ENCODE assay signal across 8 cellular contexts in the genomic region with DNA sequence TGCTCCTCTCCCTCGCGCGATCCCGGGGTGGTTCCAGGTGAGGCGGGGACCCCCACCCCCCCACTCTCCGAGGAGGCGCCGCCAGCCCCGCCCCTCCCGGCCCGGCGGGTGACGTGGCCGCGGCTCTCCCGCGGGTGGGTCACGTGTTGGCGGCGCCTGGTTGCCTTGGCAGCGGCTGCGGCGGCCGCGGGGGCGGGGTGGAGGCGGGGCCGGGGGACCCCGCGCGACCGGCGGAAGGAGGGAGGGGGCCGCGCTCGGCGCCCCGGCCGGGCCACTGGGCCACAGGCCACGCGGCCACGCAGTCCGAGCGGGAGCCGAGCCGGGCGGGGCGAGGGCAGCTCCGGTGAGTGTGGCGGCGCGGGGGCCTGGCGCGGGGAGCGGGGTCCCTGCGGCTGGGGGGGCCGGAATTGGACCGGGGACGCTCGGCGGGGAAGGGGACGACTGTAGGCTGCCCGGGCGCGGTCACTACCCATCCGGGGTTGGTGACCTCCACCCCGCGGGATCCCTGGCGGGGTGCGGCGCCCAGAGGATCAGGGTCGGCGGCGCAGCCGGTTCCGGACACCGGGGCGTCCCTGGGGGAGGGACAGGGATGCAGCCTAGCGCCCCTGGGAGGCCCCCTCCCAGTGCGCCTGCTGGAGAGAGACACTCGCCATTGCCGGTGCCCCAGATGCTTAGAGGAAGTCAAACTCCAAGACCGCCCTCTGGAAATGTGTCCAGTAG. TPM values are rescaled to one million over a fixed set of nuclear protein-coding genes. Genes with fewer than 3 reads are reported as not detected.
DNase-seq lines count a peak whose midpoint lies in the region; ATAC-seq and TF ChIP-seq lines count a peak whose summit lies in the region.

A gene (plus strand): TSS at position 257 of the 720 bp plus-strand sequence. CDS start 5,382 bp downstream, outside the sequence.

- peaks cover 0 to 14% of the 10 kb centered on the region in 2 donors for H3K4me1 ChIP-seq in lung (ENCODE audit: control insufficient read depth in 2 of 2, insufficient read depth in 2 of 2, low read length in 2 of 2)

- TF ChIP-seq CTCF in activated CD8-positive, alpha-beta T cell treated with anti-CD3 and anti-CD28 coated beads for 36 hours (IDR thresholded peaks at IDR 0.05), result no peak
- TF ChIP-seq CTCF in lung (IDR thresholded peaks at IDR 0.05; ENCODE audit: control extremely low read depth, extremely low read depth), result no peak

- intact Hi-C loops in activated CD8-positive, alpha-beta T cell treated with anti-CD3 and anti-CD28 coated beads for 36 hours (cut with micrococcal nuclease), result no loop called here

- H3K27ac Mint-ChIP-seq in activated CD8-positive, alpha-beta T cell treated with anti-CD3 and anti-CD28 coated beads for 36 hours, result peak within 1 kb of the TSS; percentile 95

- CTCF ChIA-PET in activated CD8-positive, alpha-beta T cell treated with anti-CD3 and anti-CD28 coated beads for 36 hours (lab: Charles Lee), result interaction anchor here (1.3 to 2.1 kb wide), 5 partner anchors 19 to 37 kb away, joined by 3 to 10 read pairs (median 8); a partner anchor contains a TSS

- H3K4me3 ChIP-seq in lung, result peak within 1 kb of the TSS; percentile 78

- no peaks in the 10 kb centered on the region for H3K9me3 Mint-ChIP-seq in activated CD8-positive, alpha-beta T cell treated with anti-CD3 and anti-CD28 coated beads for 36 hours

- 0% methylated on average over 38 to 83 of the region's 83 CpGs for WGBS in lung, 2 donors

- H3K36me3 ChIP-seq in lung (ENCODE audit: control insufficient read depth in 2 of 2, insufficient read depth in 2 of 2, low read length in 2 of 2), result no peaks in the 10 kb centered on the region

- H3K4me1 Mint-ChIP-seq in activated CD8-positive, alpha-beta T cell treated with anti-CD3 and anti-CD28 coated beads for 36 hours (ENCODE audit: low read depth), result peaks cover 42% of the 10 kb centered on the region

- peaks cover 11% of the 10 kb centered on the region for H3K36me3 Mint-ChIP-seq in activated CD8-positive, alpha-beta T cell treated with anti-CD3 and anti-CD28 coated beads for 36 hours (ENCODE audit: low read depth)

- DNase-seq in NCI-H82 (lab: John Stamatoyannopoulos, UW) (peak; percentile 78), NCI-H82 treated with DMSO at 0.1 percent for 48 hours (lab: John Stamatoyannopoulos, UW; ENCODE audit: unreplicated experiment) (no peak), NCI-H446 (lab: John Stamatoyannopoulos, UW) (peak; percentile 6 to 65), ecto neural progenitor cell (ENCODE audit: low spot score) (peak; percentile 90), lung (ENCODE audit: low spot score) (peak; percentile 77)
- DNase-seq in activated CD8-positive, alpha-beta T cell treated with anti-CD3 and anti-CD28 coated beads for 36 hours, result peak; percentile 87
- peak; percentile 76 to 85 (median 77) for DNase-seq in stimulated activated CD4-positive, alpha-beta T cell treated with anti-CD3 and anti-CD28 coated beads, TNF-alpha, amount 100 ng/mL, for 24 hours (ENCODE audit: low read depth in 3 of 3)

- POLR2A ChIA-PET in activated CD8-positive, alpha-beta T cell treated with anti-CD3 and anti-CD28 coated beads for 36 hours (lab: Charles Lee), result interaction anchor here (0.6 to 12.1 kb wide), 6 partner anchors 8 to 38 kb away, joined by 4 to 147 read pairs (median 4); a partner anchor contains a TSS

- H3K4me3 Mint-ChIP-seq in activated CD8-positive, alpha-beta T cell treated with anti-CD3 and anti-CD28 coated beads for 36 hours, result peak within 1 kb of the TSS; percentile 79

- no peaks in the 10 kb centered on the region for H3K27me3 ChIP-seq in lung (ENCODE audit: control insufficient read depth, insufficient read depth)

- no peaks in the 10 kb centered on the region for H3K27me3 Mint-ChIP-seq in activated CD8-positive, alpha-beta T cell treated with anti-CD3 and anti-CD28 coated beads for 36 hours

- no peaks in the 10 kb centered on the region for H3K9me3 ChIP-seq in lung (ENCODE audit: control insufficient read depth in 2 of 2, insufficient read depth in 1 of 2, low read length in 1 of 2)

- H3K27ac ChIP-seq in lung (ENCODE audit: low read depth in 1 of 2, low read length in 1 of 2), result peak within 1 kb of the TSS in 1 of 2 donors; percentile 76

- ATAC-seq in HG02970 (IDR thresholded peaks at IDR 0.05; ENCODE audit: low FRiP score, unreplicated experiment) (peak; percentile 67), lung (ENCODE audit: insufficient read depth, low FRiP score) (peak; percentile 84)
- ATAC-seq in activated CD8-positive, alpha-beta T cell treated with anti-CD3 and anti-CD28 coated beads for 36 hours, result peak; percentile 62

RNA-seq across cellular contexts. Expression of the gene that starts here (rescaled TPM):
- total RNA-seq in activated CD8-positive, alpha-beta T cell treated with anti-CD3 and anti-CD28 coated beads for 36 hours, result 10 to 100 TPM; 29.4 to 35.8 TPM
- total RNA-seq in lung, result 10 to 100 TPM; 15.0 to 39.8 TPM
- polyA plus RNA-seq in lung, result 10 to 100 TPM in 1 of 2 donors, 1 to 10 TPM in 1; 7.6 to 48.9 TPM
